ENCODE assay signal across 8 cellular contexts in the genomic region with DNA sequence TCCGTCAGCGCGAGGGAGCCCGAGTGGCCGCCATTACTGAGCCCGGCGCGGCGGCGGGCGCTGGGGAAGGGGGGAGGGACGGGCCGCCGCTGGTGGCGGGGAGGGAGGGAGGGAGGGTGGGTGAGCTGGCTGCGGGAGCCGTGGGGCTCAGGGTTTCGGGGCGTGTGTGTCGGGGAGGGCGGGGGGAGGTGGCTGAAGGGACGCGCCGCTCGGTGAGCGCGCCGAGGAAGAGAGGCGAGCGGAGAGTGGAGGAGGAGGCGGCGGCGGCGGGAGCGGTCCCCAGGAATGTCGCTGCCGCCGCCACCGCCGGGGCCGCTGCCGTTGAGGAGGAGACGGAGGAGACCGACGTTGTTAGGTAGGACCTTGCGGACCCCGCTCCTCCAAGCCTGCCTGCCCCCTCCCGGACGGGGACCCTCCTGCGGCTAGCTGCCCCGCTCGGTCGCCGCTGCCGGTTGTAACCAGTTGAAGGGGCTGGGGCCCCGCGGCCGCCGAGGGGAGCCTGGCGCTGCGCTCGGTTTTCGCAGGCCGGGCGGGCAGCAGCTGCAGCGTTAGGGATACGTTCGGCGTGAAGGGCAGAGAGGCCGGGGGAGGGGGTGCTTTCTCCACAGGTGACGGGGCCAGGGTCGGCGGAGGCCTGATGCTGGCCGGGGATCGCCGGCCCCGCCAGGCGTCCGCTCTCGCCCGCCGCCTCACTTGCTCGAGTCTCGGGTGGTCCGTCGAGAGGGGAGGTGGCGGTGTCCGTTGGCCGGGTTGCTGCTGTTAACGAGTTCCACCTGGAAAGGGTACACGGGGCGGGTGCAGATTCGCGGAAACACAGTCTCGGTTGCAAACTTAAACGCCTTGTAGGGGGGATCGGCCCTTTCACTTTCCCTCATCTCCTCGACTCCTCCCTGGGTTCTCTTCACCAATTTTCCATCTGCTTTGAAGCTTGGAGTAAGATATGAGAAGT. TPM values are rescaled to one million over a fixed set of nuclear protein-coding genes. Genes with fewer than 3 reads are reported as not detected.
A peak's percentile ranks its signal among the peaks of the same experiment; 100 is the strongest.
DNase-seq lines count a peak whose midpoint lies in the region; ATAC-seq and TF ChIP-seq lines count a peak whose summit lies in the region.

A gene with protein sequence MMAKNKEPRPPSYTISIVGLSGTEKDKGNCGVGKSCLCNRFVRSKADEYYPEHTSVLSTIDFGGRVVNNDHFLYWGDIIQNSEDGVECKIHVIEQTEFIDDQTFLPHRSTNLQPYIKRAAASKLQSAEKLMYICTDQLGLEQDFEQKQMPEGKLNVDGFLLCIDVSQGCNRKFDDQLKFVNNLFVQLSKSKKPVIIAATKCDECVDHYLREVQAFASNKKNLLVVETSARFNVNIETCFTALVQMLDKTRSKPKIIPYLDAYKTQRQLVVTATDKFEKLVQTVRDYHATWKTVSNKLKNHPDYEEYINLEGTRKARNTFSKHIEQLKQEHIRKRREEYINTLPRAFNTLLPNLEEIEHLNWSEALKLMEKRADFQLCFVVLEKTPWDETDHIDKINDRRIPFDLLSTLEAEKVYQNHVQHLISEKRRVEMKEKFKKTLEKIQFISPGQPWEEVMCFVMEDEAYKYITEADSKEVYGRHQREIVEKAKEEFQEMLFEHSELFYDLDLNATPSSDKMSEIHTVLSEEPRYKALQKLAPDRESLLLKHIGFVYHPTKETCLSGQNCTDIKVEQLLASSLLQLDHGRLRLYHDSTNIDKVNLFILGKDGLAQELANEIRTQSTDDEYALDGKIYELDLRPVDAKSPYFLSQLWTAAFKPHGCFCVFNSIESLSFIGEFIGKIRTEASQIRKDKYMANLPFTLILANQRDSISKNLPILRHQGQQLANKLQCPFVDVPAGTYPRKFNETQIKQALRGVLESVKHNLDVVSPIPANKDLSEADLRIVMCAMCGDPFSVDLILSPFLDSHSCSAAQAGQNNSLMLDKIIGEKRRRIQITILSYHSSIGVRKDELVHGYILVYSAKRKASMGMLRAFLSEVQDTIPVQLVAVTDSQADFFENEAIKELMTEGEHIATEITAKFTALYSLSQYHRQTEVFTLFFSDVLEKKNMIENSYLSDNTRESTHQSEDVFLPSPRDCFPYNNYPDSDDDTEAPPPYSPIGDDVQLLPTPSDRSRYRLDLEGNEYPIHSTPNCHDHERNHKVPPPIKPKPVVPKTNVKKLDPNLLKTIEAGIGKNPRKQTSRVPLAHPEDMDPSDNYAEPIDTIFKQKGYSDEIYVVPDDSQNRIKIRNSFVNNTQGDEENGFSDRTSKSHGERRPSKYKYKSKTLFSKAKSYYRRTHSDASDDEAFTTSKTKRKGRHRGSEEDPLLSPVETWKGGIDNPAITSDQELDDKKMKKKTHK (N-terminal part only) (plus strand): TSS at position 224 of the 949 bp plus-strand sequence. CDS start 13,366 bp downstream, outside the sequence.

- H3K4me2 ChIP-seq in BLaER1 treated with 17β-estradiol and CSF1 and Interleukin-3, amounts not matched to agents 10 nM and 100 nM, result peak within 1 kb of the TSS; percentile 88 to 98 (median 91)
- peak within 1 kb of the TSS; percentile 98 for H3K4me2 ChIP-seq in parathyroid adenoma (ENCODE audit: low read length)

- H3K36me3 Mint-ChIP-seq in activated naive CD4-positive, alpha-beta T cell treated with anti-CD3 and anti-CD28 coated beads, Interleukin-2, amount 50 U/mL, for 24 hours, result peaks cover 2% of the 10 kb centered on the region

- peak within 1 kb of the TSS; percentile 96 for H3K4me3 Mint-ChIP-seq in activated naive CD4-positive, alpha-beta T cell treated with anti-CD3 and anti-CD28 coated beads, Interleukin-2, amount 50 U/mL, for 24 hours

- peak within 1 kb of the TSS; percentile 98 for H3K27ac Mint-ChIP-seq in activated naive CD4-positive, alpha-beta T cell treated with anti-CD3 and anti-CD28 coated beads, Interleukin-2, amount 50 U/mL, for 24 hours

- no peaks in the 10 kb centered on the region for H3K9me3 ChIP-seq in BLaER1 treated with 17β-estradiol and CSF1 and Interleukin-3, amounts not matched to agents 10 nM and 100 nM (replicated peaks in 1 of 11)
- H3K9me3 ChIP-seq in SJSA1 (replicated peaks) (no peaks in the 10 kb centered on the region), cardiac muscle cell (ENCODE audit: low read depth) (no peaks in the 10 kb centered on the region), parathyroid adenoma (ENCODE audit: control insufficient read depth, low read length) (no peaks in the 10 kb centered on the region)

- H4K20me1 ChIP-seq in BLaER1 treated with 17β-estradiol and CSF1 and Interleukin-3, amounts not matched to agents 10 nM and 100 nM, result peaks cover 0 to 45% (median 40%) of the 10 kb centered on the region in 11 experiments; a peak in 16 of 22 replicates

- no peaks in the 10 kb centered on the region for H3K9me3 Mint-ChIP-seq in activated naive CD4-positive, alpha-beta T cell treated with anti-CD3 and anti-CD28 coated beads, Interleukin-2, amount 50 U/mL, for 24 hours

- H3K4me1 ChIP-seq in BLaER1 treated with 17β-estradiol and CSF1 and Interleukin-3, amounts not matched to agents 10 nM and 100 nM, result peaks cover 19 to 61% (median 34%) of the 10 kb centered on the region in 10 experiments
- H3K4me1 ChIP-seq in SJSA1 (replicated peaks) (peaks cover 11% of the 10 kb centered on the region), cardiac muscle cell (ENCODE audit: low read depth) (peaks cover 35% of the 10 kb centered on the region), parathyroid adenoma (no peaks in the 10 kb centered on the region)

- peak within 1 kb of the TSS; percentile 84 to 100 (median 96) for H3K4me3 ChIP-seq in BLaER1 treated with 17β-estradiol and CSF1 and Interleukin-3, amounts not matched to agents 10 nM and 100 nM
- H3K4me3 ChIP-seq in SJSA1, result peak within 1 kb of the TSS; percentile 93
- H3K4me3 ChIP-seq in cardiac muscle cell, result peak within 1 kb of the TSS; percentile 83
- peak within 1 kb of the TSS; percentile 98 for H3K4me3 ChIP-seq in parathyroid adenoma (ENCODE audit: low read depth, low read length)

- H3K9ac ChIP-seq in BLaER1 treated with 17β-estradiol and CSF1 and Interleukin-3, amounts not matched to agents 10 nM and 100 nM, result peak within 1 kb of the TSS; percentile 89 to 98 (median 96)
- H3K9ac ChIP-seq in parathyroid adenoma, result peak within 1 kb of the TSS; percentile 75

- H3K27me3 Mint-ChIP-seq in activated naive CD4-positive, alpha-beta T cell treated with anti-CD3 and anti-CD28 coated beads, Interleukin-2, amount 50 U/mL, for 24 hours, result no peaks in the 10 kb centered on the region

- peaks cover 26% of the 10 kb centered on the region for H3K79me2 ChIP-seq in parathyroid adenoma

- 0 out of 22 replicates have a peak, but pooled peaks cover 0 to 4% (median 0%) of the 10 kb centered on the region in 11 experiments for H3K36me3 ChIP-seq in BLaER1 treated with 17β-estradiol and CSF1 and Interleukin-3, amounts not matched to agents 10 nM and 100 nM
- H3K36me3 ChIP-seq in SJSA1 (peaks cover 6% of the 10 kb centered on the region), cardiac muscle cell (no peaks in the 10 kb centered on the region), parathyroid adenoma (ENCODE audit: control insufficient read depth, insufficient read depth, low read length) (no peaks in the 10 kb centered on the region)

- ATAC-seq in GM19351 (IDR thresholded peaks at IDR 0.05; ENCODE audit: unreplicated experiment), result peak; percentile 42
- ATAC-seq in HG03520 (IDR thresholded peaks at IDR 0.05; ENCODE audit: unreplicated experiment), result peak; percentile 39

- H3K4me1 Mint-ChIP-seq in activated naive CD4-positive, alpha-beta T cell treated with anti-CD3 and anti-CD28 coated beads, Interleukin-2, amount 50 U/mL, for 24 hours, result peaks cover 36% of the 10 kb centered on the region

- H3K27ac ChIP-seq in BLaER1 treated with 17β-estradiol and CSF1 and Interleukin-3, amounts not matched to agents 10 nM and 100 nM, result peak within 1 kb of the TSS; percentile 83 to 97 (median 93)
- H3K27ac ChIP-seq in SJSA1 (peak within 1 kb of the TSS; percentile 88), cardiac muscle cell (peak within 1 kb of the TSS; percentile 97), parathyroid adenoma (peak within 1 kb of the TSS; percentile 98)

- H3K27me3 ChIP-seq in BLaER1 treated with 17β-estradiol and CSF1 and Interleukin-3, amounts not matched to agents 10 nM and 100 nM, result no peaks in the 10 kb centered on the region
- H3K27me3 ChIP-seq in SJSA1 (replicated peaks) (no peaks in the 10 kb centered on the region), cardiac muscle cell (no peaks in the 10 kb centered on the region), parathyroid adenoma (ENCODE audit: control insufficient read depth, insufficient read depth, low read length) (no peaks in the 10 kb centered on the region)

- peak; percentile 44 to 65 for DNase-seq in SJSA1 (ENCODE audit: low read depth in 1 of 2, low spot score in 2 of 2)
- DNase-seq in cardiac muscle cell (ENCODE audit: low read depth in 1 of 2, low spot score in 1 of 2), result peak; percentile 52 to 77
- no peak for DNase-seq in AML-193 (lab: John Stamatoyannopoulos, UW)

- H2AFZ ChIP-seq in parathyroid adenoma, result peak within 1 kb of the TSS; percentile 95

- TF ChIP-seq CTCF in cardiac muscle cell (IDR thresholded peaks at IDR 0.05; ENCODE audit: low read depth, low read length), result no peak
- peak; percentile 7 for TF ChIP-seq CTCF in parathyroid adenoma (IDR thresholded peaks at IDR 0.05)

RNA-seq across cellular contexts. Expression of the gene that starts here (rescaled TPM):
- 46.4 and 64.8 TPM in 2 replicates for total RNA-seq in SJSA1 (2014; rRNA removed; shearing (Covaris generic))
- total RNA-seq in cardiac muscle cell, result 63.0 and 77.5 TPM in 2 replicates
- polyA plus RNA-seq in cardiac muscle cell, result 12.9 and 26.6 TPM in 2 replicates

Comparison
In these comparisons a context has a peak if more than half of its experiments do, and no peak if none do; other contexts are left out.
1. DNase-seq: peak in SJSA1 (2 of 2) and cardiac muscle cell (2 of 2); none in AML-193 (0 of 2).
2. Peak in every context shown above with its lines, with median percentiles within 50 percentile points of each other: H3K27ac ChIP-seq and H3K4me3 ChIP-seq.